ENCODE assay signal across 8 cellular contexts in genomic region chr11:46121328-46121723, GRCh38. TPM values are rescaled to one million over a fixed set of nuclear protein-coding genes. Genes with fewer than 3 reads are reported as not detected.
A peak's percentile ranks its signal among the peaks of the same experiment; 100 is the strongest.
DNase-seq lines count a peak whose midpoint lies in the region; ATAC-seq and TF ChIP-seq lines count a peak whose summit lies in the region.

PHF21A (minus strand) TSS chr11:46121454; CDS start chr11:46084219, 37,235 bp downstream.

- H3K4me3 ChIP-seq in DOHH2 (ENCODE audit: low read length) (peak within 1 kb of the TSS; percentile 91), foreskin fibroblast (ENCODE audit: low read depth in 1 of 2, low read length in 2 of 2) (peak within 1 kb of the TSS; percentile 70 to 84), neuron (ENCODE audit: low read length) (peak within 1 kb of the TSS; percentile 78)

- H3K27ac ChIP-seq in DOHH2 (ENCODE audit: low read depth, low read length) = peak within 1 kb of the TSS; percentile 96
- peak within 1 kb of the TSS; percentile 97 for H3K27ac ChIP-seq in substantia nigra (ENCODE audit: low read depth, low read length, poor library complexity, severe bottlenecking)

- H3K4me2 ChIP-seq in DOHH2 (ENCODE audit: low read length) = peak within 1 kb of the TSS; percentile 93

- H3K79me2 ChIP-seq in DOHH2 (ENCODE audit: control insufficient read depth, low read length) = peaks cover 41% of the 10 kb centered on the region

- TF ChIP-seq CTCF in DOHH2 (IDR thresholded peaks at IDR 0.05; ENCODE audit: low read depth, low read length, poor library complexity, severe bottlenecking) (no peak), foreskin fibroblast (IDR thresholded peaks at IDR 0.05; ENCODE audit: low read depth, low read length) (no peak)

- peak; percentile 59 for ATAC-seq in GM21825 (IDR thresholded peaks at IDR 0.05; ENCODE audit: unreplicated experiment)

- no peaks in the 10 kb centered on the region for H3K27me3 ChIP-seq in DOHH2 (ENCODE audit: control insufficient read depth, low read length)
- no peaks in the 10 kb centered on the region for H3K27me3 ChIP-seq in neuron (ENCODE audit: insufficient read depth, low read length)

- no peaks in the 10 kb centered on the region for H4K20me1 ChIP-seq in DOHH2 (ENCODE audit: control insufficient read depth, insufficient read depth, low read depth, low read length)

- DNase-seq in LHCN-M2 (ENCODE audit: low read depth) = peak; percentile 90
- DNase-seq in SHP77 treated with DMSO at 0.1 percent for 48 hours (lab: John Stamatoyannopoulos, UW) = peak; percentile 71
- DNase-seq in activated effector memory CD4-positive, alpha-beta T cell treated with anti-CD3 and anti-CD28 coated beads, Interleukin-2, amount 50 U/mL, for 16 hours = peak; percentile 96
- peak; percentile 95 to 98 for DNase-seq in foreskin fibroblast
- peak; percentile 45 to 97 (median 81) for DNase-seq in substantia nigra (lab: John Stamatoyannopoulos, UW)

- H3F3A ChIP-seq in DOHH2 (ENCODE audit: control insufficient read depth, insufficient read depth) = peaks cover 30% of the 10 kb centered on the region

- H3K9me2 ChIP-seq in DOHH2 (replicated peaks; ENCODE audit: control insufficient read depth, low read length) = no peaks in the 10 kb centered on the region

- H3K36me3 ChIP-seq in DOHH2 (ENCODE audit: control insufficient read depth, low read length) = peaks cover 3% of the 10 kb centered on the region; the same call in 1 of the 2 replicates
- H3K36me3 ChIP-seq in neuron (ENCODE audit: insufficient read depth, low read length) = no peaks in the 10 kb centered on the region

- H2AFZ ChIP-seq in neuron (ENCODE audit: low read depth, low read length) = peak within 1 kb of the TSS; percentile 92

- peaks cover 28% of the 10 kb centered on the region for H3K4me1 ChIP-seq in DOHH2 (ENCODE audit: control insufficient read depth, low read length)
- H3K4me1 ChIP-seq in neuron (ENCODE audit: insufficient read depth, low read length) = peaks cover 24% of the 10 kb centered on the region

- H3K9me3 ChIP-seq in DOHH2 (ENCODE audit: control insufficient read depth, insufficient read depth, low read length) (no peaks in the 10 kb centered on the region), neuron (ENCODE audit: low read length) (no peaks in the 10 kb centered on the region)

RNA-seq across cellular contexts. Expression of gene PHF21A, which starts in this region (rescaled TPM):
- 10.1 and 10.7 TPM in 2 replicates for total RNA-seq in LHCN-M2 (2014; rRNA removed)
- 10.6 TPM for polyA plus RNA-seq in LHCN-M2 (2012)

Comparison
In these comparisons a context has a peak if more than half of its experiments do, and no peak if none do; other contexts are left out.
1. Peak in every context shown above with its lines: DNase-seq, ATAC-seq, H3K4me3 ChIP-seq and H3K27ac ChIP-seq.